16 cellular contexts compared by ENCODE assay signal in the genomic region with DNA sequence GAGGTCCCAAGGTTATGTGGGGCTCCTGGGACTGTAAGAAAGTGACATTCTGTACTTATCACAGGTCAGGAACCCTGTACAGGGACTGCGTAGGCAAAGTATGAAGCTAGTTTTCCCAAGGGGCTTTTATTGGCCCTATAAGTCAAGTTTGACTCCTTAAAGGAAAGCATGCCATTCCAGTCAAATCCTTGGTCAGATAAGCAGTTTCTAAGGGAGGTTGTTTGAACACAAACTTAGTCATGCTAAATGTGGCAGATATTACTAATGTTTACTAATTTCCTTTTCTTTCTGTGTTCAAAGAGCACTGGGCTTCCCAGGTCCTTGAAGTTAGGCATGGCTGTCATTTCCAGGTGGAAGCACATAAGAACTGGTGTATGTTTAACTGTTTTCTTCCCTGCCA.
DNase-seq lines count a peak whose midpoint lies in the region; ATAC-seq and TF ChIP-seq lines count a peak whose summit lies in the region.
"Had no signal": no experiment of that assay in that cellular context is flagged by ENCODE, and none has a peak within 500 bp of the region (broad histone marks: within the 10 kb centered on the region; RNA-seq: fewer than 3 reads in every experiment).

No MANE protein-coding gene starts in this region.

- no peak overlapping the region for H3K4me3 Mint-ChIP-seq in endodermal cell
- H3K4me3 Mint-ChIP-seq: activated naive CD8-positive, alpha-beta T cell; natural killer cell treated with Interleukin-12 subunit alpha and Interleukin-12 subunit beta and Interleukin-15 and Interleukin-18, amount 100 ng/mL, for 72 hours had no signal

- H4K5ac ChIP-seq in mesendoderm (ENCODE audit: low read length) = no peak overlapping the region

- DNase-seq in A172 (ENCODE audit: low spot score) (peak; percentile 47), endodermal cell (no peak), mesendoderm (no peak), GOT3 (lab: John Stamatoyannopoulos, UW) (no peak), KG1 (lab: John Stamatoyannopoulos, UW) (no peak), amniotic stem cell (lab: John Stamatoyannopoulos, UW) (no peak)
- DNase-seq: KBM-7, left colon, NCI-H1436, NCI-H526, testis had no signal

- H3K27me3 ChIP-seq in HUES48 (ENCODE audit: control insufficient read depth, insufficient read depth, low read length) = no peaks in the 10 kb centered on the region
- H3K27me3 ChIP-seq in endodermal cell (ENCODE audit: control insufficient read depth, insufficient read depth, low read length, poor library complexity, severe bottlenecking) = no peaks in the 10 kb centered on the region
- H3K27me3 ChIP-seq in mesendoderm (ENCODE audit: insufficient read depth, low read length, poor library complexity) = no peaks in the 10 kb centered on the region
- H3K27me3 ChIP-seq: testis had no signal

- peak overlapping the region; percentile 54 for H2AK5ac ChIP-seq in mesendoderm (ENCODE audit: low read length)

- peak overlapping the region; percentile 51 for H3K18ac ChIP-seq in mesendoderm (ENCODE audit: low read length)

- WGBS in endodermal cell (ENCODE audit: insufficient coverage in 1 of 2, insufficient read length in 1 of 2), 2 experiments = 92 to 95% methylated on average over 1 of the region's 1 CpG
- WGBS in mesendoderm (ENCODE audit: extremely low coverage, insufficient coverage, low lambda C conversion rate) = no CpG with 5 or more reads among the region's 1 CpG

- no peak overlapping the region for H3K9ac ChIP-seq in HUES48 (ENCODE audit: low read depth, low read length)
- H3K9ac ChIP-seq in endodermal cell (ENCODE audit: extremely low read depth, low read length, poor library complexity, severe bottlenecking) = no peak overlapping the region
- H3K9ac ChIP-seq in mesendoderm (ENCODE audit: low read length) = no peak overlapping the region

- H3K36me3 Mint-ChIP-seq in endodermal cell (ENCODE audit: low read depth) = no peaks in the 10 kb centered on the region
- H3K36me3 Mint-ChIP-seq: activated naive CD8-positive, alpha-beta T cell; natural killer cell treated with Interleukin-12 subunit alpha and Interleukin-12 subunit beta and Interleukin-15 and Interleukin-18, amount 100 ng/mL, for 72 hours had no signal

- H3K27ac ChIP-seq in HUES48 (ENCODE audit: low read depth, low read length) (peak overlapping the region; percentile 59), endodermal cell (ENCODE audit: low read depth, low read length) (no peak overlapping the region), mesendoderm (ENCODE audit: low read depth, low read length) (no peak overlapping the region)

- H3K9me3 Mint-ChIP-seq in endodermal cell = no peaks in the 10 kb centered on the region

- H3K56ac ChIP-seq in mesendoderm (ENCODE audit: low read length) = no peak overlapping the region

- H3K27me3 Mint-ChIP-seq in endodermal cell (ENCODE audit: insufficient read depth) = peaks cover 3% of the 10 kb centered on the region

- no peak overlapping the region for H2BK15ac ChIP-seq in mesendoderm (replicated peaks; ENCODE audit: low read depth)

- ATAC-seq in GM21786 (IDR thresholded peaks at IDR 0.05; ENCODE audit: unreplicated experiment) = no peak
- ATAC-seq: left colon; natural killer cell treated with Interleukin-12 subunit alpha and Interleukin-12 subunit beta and Interleukin-15 and Interleukin-18, amount 100 ng/mL, for 72 hours; Right ventricle myocardium inferior had no signal

- no peaks in the 10 kb centered on the region for H3K79me1 ChIP-seq in mesendoderm (ENCODE audit: low read length)

- no peak overlapping the region for H2BK120ac ChIP-seq in mesendoderm (ENCODE audit: low read depth, low read length)

- H3K23ac ChIP-seq in mesendoderm (ENCODE audit: low read length) = no peak overlapping the region

- H3K4ac ChIP-seq in mesendoderm (ENCODE audit: low read depth, low read length) = no peak overlapping the region

- H3K79me2 ChIP-seq in mesendoderm (ENCODE audit: control insufficient read depth, insufficient read depth, low read length) = no peaks in the 10 kb centered on the region

- H3K9me3 ChIP-seq in HUES48 (ENCODE audit: control insufficient read depth, insufficient read depth, low read length) (no peaks in the 10 kb centered on the region), endodermal cell (ENCODE audit: control insufficient read depth, low read length) (no peaks in the 10 kb centered on the region)
- H3K9me3 ChIP-seq: testis had no signal

- no peak for TF ChIP-seq CTCF in endodermal cell (conservative IDR thresholded peaks at IDR 0.05)

- peaks cover 53% of the 10 kb centered on the region for H3K4me1 Mint-ChIP-seq in endodermal cell

- no peak overlapping the region for H3K4me2 ChIP-seq in mesendoderm (ENCODE audit: low read length)

- H3K27ac Mint-ChIP-seq in endodermal cell = peak overlapping the region; percentile 56
- H3K27ac Mint-ChIP-seq: activated naive CD8-positive, alpha-beta T cell; natural killer cell treated with Interleukin-12 subunit alpha and Interleukin-12 subunit beta and Interleukin-15 and Interleukin-18, amount 100 ng/mL, for 72 hours had no signal

- no peak overlapping the region for H2BK5ac ChIP-seq in mesendoderm (ENCODE audit: low read length)

- H4K8ac ChIP-seq in mesendoderm (ENCODE audit: low read depth, low read length) = no peak overlapping the region

- H3K4me1 ChIP-seq in HUES48 (ENCODE audit: control insufficient read depth, insufficient read depth, low read length) = peaks cover 15% of the 10 kb centered on the region; the same call in 1 of the 2 replicates
- H3K4me1 ChIP-seq in endodermal cell (ENCODE audit: control insufficient read depth, insufficient read depth, low read length) = peaks cover 24% of the 10 kb centered on the region
- H3K4me1 ChIP-seq in mesendoderm (ENCODE audit: control insufficient read depth, low read depth, low read length) = no peaks in the 10 kb centered on the region

- H3K4me3 ChIP-seq in HUES48 (ENCODE audit: low read depth, low read length) (no peak overlapping the region), endodermal cell (ENCODE audit: low read length) (no peak overlapping the region), mesendoderm (ENCODE audit: low read length) (no peak overlapping the region)
- H3K4me3 ChIP-seq: testis had no signal

- H3K36me3 ChIP-seq in HUES48 (ENCODE audit: control insufficient read depth, insufficient read depth, low read length) = no peaks in the 10 kb centered on the region
- H3K36me3 ChIP-seq in endodermal cell (ENCODE audit: control insufficient read depth, insufficient read depth, low read length) = no peaks in the 10 kb centered on the region
- H3K36me3 ChIP-seq in mesendoderm (ENCODE audit: control insufficient read depth, insufficient read depth, low read length) = no peaks in the 10 kb centered on the region
